32 cellular contexts compared by ENCODE assay signal in genomic region chrX:56600141-56600540, GRCh38. TPM values are rescaled to one million over a fixed set of nuclear protein-coding genes. Genes with fewer than 3 reads are reported as not detected.
DNase-seq lines count a peak whose midpoint lies in the region; ATAC-seq, FAIRE-seq and TF ChIP-seq lines count a peak whose summit lies in the region.
"Had no signal": no experiment of that assay in that cellular context is flagged by ENCODE, and none has a peak within 500 bp of the region (broad histone marks: within the 10 kb centered on the region; RNA-seq: fewer than 3 reads in every experiment).

No MANE protein-coding gene starts in this region.

- H3K27ac ChIP-seq in endothelial cell of umbilical vein (ENCODE audit: insufficient read depth, low read depth, low read length) (no peak overlapping the region), HepG2 (ENCODE audit: extremely low read length, insufficient read depth, low read length) (no peak overlapping the region)
- H3K27ac ChIP-seq: ascending aorta, esophagus squamous epithelium, RWPE1, SK-N-MC, uterus had no signal

- in situ Hi-C loops in HepG2 (cut with HindIII; ENCODE audit: extremely low pct_ligation_motif_present, low pct_unique_long_range_greater_than_20kb): no loop called here

- TF ChIP-seq POLR2A in endothelial cell of umbilical vein (IDR thresholded peaks at IDR 0.05; ENCODE audit: low read depth, low read length): no peak
- no peak for TF ChIP-seq POLR2A in HepG2 (IDR thresholded peaks at IDR 0.05; ENCODE audit: insufficient read depth in 1 of 2, low read depth in 2 of 2, low read length in 2 of 2)

- no peak for TF ChIP-seq EP300 in HepG2 (IDR thresholded peaks at IDR 0.05; ENCODE audit: low read depth in 2 of 2, low read length in 2 of 2)
- no peak for TF ChIP-seq EP300 in HepG2 (CRISPR knock-in tag; IDR thresholded peaks at IDR 0.05; ENCODE audit: borderline replicate concordance)

- TF ChIP-seq CTCF in endothelial cell of umbilical vein (IDR thresholded peaks at IDR 0.05; ENCODE audit: extremely low read depth in 1 of 2, insufficient read depth in 1 of 2, low read depth in 1 of 2, low read length in 2 of 2): no peak
- no peak for TF ChIP-seq CTCF in HepG2 (CRISPR knock-in tag; IDR thresholded peaks at IDR 0.05)

- no peak overlapping the region for H3K4me2 ChIP-seq in endothelial cell of umbilical vein (ENCODE audit: insufficient read depth, low read length)
- H3K4me2 ChIP-seq in HepG2 (ENCODE audit: low read depth, low read length): no peak overlapping the region
- H3K4me2 ChIP-seq: GM23338 had no signal

- H3K79me2 ChIP-seq in endothelial cell of umbilical vein (ENCODE audit: control insufficient read depth, insufficient read depth, low read length) (no peaks in the 10 kb centered on the region), HepG2 (ENCODE audit: insufficient read depth, low read length) (no peaks in the 10 kb centered on the region)

- H3K4me3 ChIP-seq in endothelial cell of umbilical vein (replicated peaks in 1 of 3; ENCODE audit: insufficient read depth in 1 of 3, low read depth in 1 of 3, low read length in 3 of 3) (no peak overlapping the region), HepG2 (replicated peaks in 1 of 3; ENCODE audit: insufficient read depth in 1 of 3, low read depth in 2 of 3, low read length in 3 of 3) (no peak overlapping the region)
- H3K4me3 ChIP-seq: ascending aorta, esophagus squamous epithelium, GM23338, SK-N-MC, uterus had no signal

- BruUV-seq in endothelial cell of umbilical vein (replicated peaks; lab: Mats Ljungman, UMichigan) (no TSS peak), HepG2 (replicated peaks; lab: Mats Ljungman, UMichigan) (no TSS peak)

- H3K9me3 ChIP-seq in endothelial cell of umbilical vein (replicated peaks; ENCODE audit: control insufficient read depth, insufficient read depth, low read length): no peaks in the 10 kb centered on the region
- H3K9me3 ChIP-seq in HepG2 (ENCODE audit: low read length): no peaks in the 10 kb centered on the region
- H3K9me3 ChIP-seq: esophagus squamous epithelium, uterus had no signal

- no peak overlapping the region for H3K9ac ChIP-seq in endothelial cell of umbilical vein (replicated peaks; ENCODE audit: extremely low read depth, insufficient read depth, low read length)
- no peak overlapping the region for H3K9ac ChIP-seq in HepG2 (ENCODE audit: insufficient read depth, low read depth, low read length)

- intact Hi-C loops in endothelial cell of umbilical vein (cut with micrococcal nuclease) (no loop called here), HepG2 (cut with micrococcal nuclease; ENCODE audit: unreplicated experiment) (no loop called here), left colon (cut with DNase I, micrococcal nuclease) (no loop called here)

- no peak for FAIRE-seq in endothelial cell of umbilical vein (lab: Jason Lieb, UNC)
- peak; percentile 47 for FAIRE-seq in HepG2 (lab: Jason Lieb, UNC)
- FAIRE-seq: D721Med had no signal

- peak; percentile 1 for DNase-seq in HT-29 (ENCODE audit: low spot score)
- DNase-seq in NCI-H226: peak; percentile 28
- DNase-seq in endothelial cell of umbilical vein (ENCODE audit: low read depth, low spot score): peak; percentile 15
- peak; percentile 12 for DNase-seq in HepG2 (ENCODE audit: low spot score)
- DNase-seq in mesenteric fat pad (ENCODE audit: low spot score): no peak
- DNase-seq in putamen (ENCODE audit: low spot score): no peak
- DNase-seq in midbrain (lab: John Stamatoyannopoulos, UW): no peak
- no peak for DNase-seq in left colon
- DNase-seq: activated B cell treated with CpG ODN at 0.5 μM for 24 hours; activated CD4-positive, alpha-beta T cell treated with anti-CD3 and anti-CD28 coated beads, Interleukin-2, amount 50 U/mL, for 1 hour; activated gamma-delta T cell treated with Interleukin-2 at 50 U/mL for 16 hours; activated naive CD8-positive, alpha-beta T cell treated with anti-CD3 and anti-CD28 coated beads, Interleukin-2, amount 10 ng/mL, durations not matched to agents 7 days and 5 days; activated T-cell treated with anti-CD3 and anti-CD28 coated beads, Interleukin-2, amount 50 U/mL, for 24 hours; CD4-positive, alpha-beta memory T cell; central memory CD4-positive, alpha-beta T cell; DND-41; endodermal cell; esophagus squamous epithelium; hypothalamus; KG1; left cardiac atrium; NCI-H1436 treated with DMSO at 0.1 percent for 48 hours; NCI-H2107; retina; stimulated activated CD4-positive, alpha-beta T cell treated with anti-CD3 and anti-CD28 coated beads, Interleukin-1b, Interleukin-23, amount 100 ng/mL, for 48 hours; stimulated activated naive CD4-positive, alpha-beta T cell treated with Interleukin-2 at 50 U/mL for 16 hours; uterus had no signal

- TF ChIP-seq RAD21 in HepG2 (CRISPR knock-in tag; IDR thresholded peaks at IDR 0.05): no peak

- POLR2A ChIA-PET in endothelial cell of umbilical vein (lab: Charles Lee) (no interaction called here), HepG2 (lab: Yijun Ruan, JAX) (no interaction called here)

- ATAC-seq in HepG2 (no peak), left colon (no peak)
- ATAC-seq: GM23338, left cardiac atrium had no signal

- H4K20me1 ChIP-seq in endothelial cell of umbilical vein (replicated peaks; ENCODE audit: control insufficient read depth, extremely low read depth, insufficient read depth, low read length) (no peaks in the 10 kb centered on the region), HepG2 (ENCODE audit: insufficient read depth, low read length) (no peaks in the 10 kb centered on the region)

- no peaks in the 10 kb centered on the region for H3K4me1 ChIP-seq in endothelial cell of umbilical vein (ENCODE audit: control insufficient read depth, extremely low read depth, insufficient read depth, low read length)
- peaks cover 27% of the 10 kb centered on the region for H3K4me1 ChIP-seq in HepG2 (ENCODE audit: insufficient read depth, low read length)
- H3K4me1 ChIP-seq: ascending aorta, esophagus squamous epithelium, uterus had no signal

- H2AFZ ChIP-seq in endothelial cell of umbilical vein (ENCODE audit: low read depth, low read length): no peak overlapping the region
- no peak overlapping the region for H2AFZ ChIP-seq in HepG2 (ENCODE audit: low read length)
- H2AFZ ChIP-seq: GM23338 had no signal

- H3K36me3 ChIP-seq in endothelial cell of umbilical vein (ENCODE audit: control insufficient read depth in 2 of 2, extremely low read depth in 1 of 2, insufficient read depth in 2 of 2, low read length in 2 of 2) (no peaks in the 10 kb centered on the region), HepG2 (replicated peaks in 1 of 2; ENCODE audit: control insufficient read depth in 1 of 2, insufficient read depth in 2 of 2, low read length in 2 of 2) (no peaks in the 10 kb centered on the region)
- H3K36me3 ChIP-seq: uterus had no signal

- dilution Hi-C loops in endothelial cell of umbilical vein (cut with MboI; ENCODE audit: extremely low pct_ligation_motif_present, low sequenced_read_pairs): no loop called here

- CTCF ChIA-PET in endothelial cell of umbilical vein (lab: Charles Lee): no interaction called here
- CTCF ChIA-PET in HepG2 (lab: Yijun Ruan, JAX; ENCODE audit: low intra/inter-chr PET ratio, low total read pairs): no interaction called here

- no peaks in the 10 kb centered on the region for H3K9me1 ChIP-seq in endothelial cell of umbilical vein (replicated peaks; ENCODE audit: control insufficient read depth, extremely low read depth, insufficient read depth, low read length)

- WGBS in HepG2 (ENCODE audit: low lambda C conversion rate): 83% methylated on average over 2 of the region's 2 CpGs

- H3K27me3 ChIP-seq in endothelial cell of umbilical vein (ENCODE audit: control insufficient read depth in 2 of 2, insufficient read depth in 2 of 2, low read length in 2 of 2): no peaks in the 10 kb centered on the region
- H3K27me3 ChIP-seq in HepG2 (ENCODE audit: control insufficient read depth in 1 of 2, insufficient read depth in 2 of 2, low read length in 2 of 2): no peaks in the 10 kb centered on the region
- H3K27me3 ChIP-seq: ascending aorta, esophagus squamous epithelium, uterus had no signal

RNA-seq across cellular contexts. Expression of gene UBQLN2, which starts 36.7 kb away (rescaled TPM):
- 6.1 and 7.8 TPM in 2 replicates for total RNA-seq in HT-29 (2014; rRNA removed; shearing (Covaris generic))
- 22.8 and 25.3 TPM in 2 replicates for total RNA-seq in endothelial cell of umbilical vein
- polyA plus RNA-seq in endothelial cell of umbilical vein: 13.1 and 17.1 TPM in 2 replicates
- polyA plus RNA-seq in endothelial cell of umbilical vein (2011; cell fraction: cytosol; rRNA removed): 18.3 and 18.4 TPM in 2 replicates
- 11.1 and 12.2 TPM in 2 replicates for polyA plus RNA-seq in endothelial cell of umbilical vein (2011; cell fraction: nucleus; rRNA removed)
- 17.4 and 18.9 TPM in 2 replicates for polyA plus RNA-seq in endothelial cell of umbilical vein (2012)
- 26.0 and 27.4 TPM in 2 replicates for polyA minus RNA-seq in endothelial cell of umbilical vein
- 32.5 TPM for polyA minus RNA-seq in endothelial cell of umbilical vein (2011; cell fraction: cytosol; rRNA and poly(A)+ RNA removed)
- 20.6 and 26.9 TPM in 2 replicates for polyA minus RNA-seq in endothelial cell of umbilical vein (2011; cell fraction: nucleus; rRNA and poly(A)+ RNA removed)
- 4.1 and 6.9 TPM in 2 replicates for total RNA-seq in HepG2 (2016; rRNA removed; fragmentation: Illumina TruSeq; extraction: Trizol)
- total RNA-seq in HepG2 (2016; cell fraction: cytosol; rRNA removed; fragmentation: Illumina TruSeq; extraction: Trizol; ENCODE audit: low read depth): 0.53 and 0.71 TPM in 2 replicates
- 4.1 and 7.0 TPM in 2 replicates for total RNA-seq in HepG2 (2016; cell fraction: insoluble cytoplasmic fraction; rRNA removed; fragmentation: Illumina TruSeq; extraction: Trizol)
- total RNA-seq in HepG2 (2016; cell fraction: membrane; rRNA removed; fragmentation: Illumina TruSeq; extraction: Trizol): 2.5 and 2.7 TPM in 2 replicates
- 7.1 and 7.3 TPM in 2 replicates for total RNA-seq in HepG2 (2016; cell fraction: nucleus; rRNA removed; fragmentation: Illumina TruSeq; extraction: Trizol)
- polyA plus RNA-seq in HepG2 (2011; rRNA removed): 7.2 and 7.6 TPM in 2 replicates
- polyA plus RNA-seq in HepG2 (2011; cell fraction: cytosol; rRNA removed): 6.3 and 8.1 TPM in 2 replicates
- polyA plus RNA-seq in HepG2 (2011; cell fraction: nucleus; rRNA removed): 6.3 and 7.2 TPM in 2 replicates
- 9.6 and 10.1 TPM in 2 replicates for polyA plus RNA-seq in HepG2 (2012)
- polyA plus RNA-seq in HepG2 (2016; cell fraction: cytosol; fragmentation: Illumina TruSeq; extraction: Trizol; ENCODE audit: low read depth): 0.43 and 0.59 TPM in 2 replicates
- 10.4 and 13.8 TPM in 2 replicates for polyA plus RNA-seq in HepG2 (2016; cell fraction: insoluble cytoplasmic fraction; fragmentation: Illumina TruSeq; extraction: Trizol; ENCODE audit: low read depth)
- polyA plus RNA-seq in HepG2 (2016; cell fraction: membrane; fragmentation: Illumina TruSeq; extraction: Trizol; ENCODE audit: low read depth): 2.0 and 2.5 TPM in 2 replicates
- polyA plus RNA-seq in HepG2 (2016; cell fraction: nucleus; fragmentation: Illumina TruSeq; extraction: Trizol; ENCODE audit: insufficient read depth, low read depth): 6.8 and 7.8 TPM in 2 replicates
- polyA minus RNA-seq in HepG2 (2011; rRNA and poly(A)+ RNA removed; ENCODE audit: low replicate concordance): 16.2 and 56.0 TPM in 2 replicates
- polyA minus RNA-seq in HepG2 (2011; cell fraction: cytosol; rRNA and poly(A)+ RNA removed): 11.5 and 15.8 TPM in 2 replicates
- 18.4 and 20.9 TPM in 2 replicates for polyA minus RNA-seq in HepG2 (2011; cell fraction: nucleus; rRNA and poly(A)+ RNA removed)
- 23.5 TPM for total RNA-seq in mesenteric fat pad
- 10 to 100 TPM; 19.4 to 20.1 TPM for total RNA-seq in left colon

Comparison
In these comparisons a context has a peak if more than half of its experiments do, and no peak if none do; other contexts are left out.
1. DNase-seq: peak in HT-29 (single experiment), NCI-H226 (single experiment), endothelial cell of umbilical vein (single experiment) and HepG2 (single experiment); none in mesenteric fat pad (single experiment), putamen (single experiment), midbrain (single experiment) and left colon (0 of 2).